In the genomic region with DNA sequence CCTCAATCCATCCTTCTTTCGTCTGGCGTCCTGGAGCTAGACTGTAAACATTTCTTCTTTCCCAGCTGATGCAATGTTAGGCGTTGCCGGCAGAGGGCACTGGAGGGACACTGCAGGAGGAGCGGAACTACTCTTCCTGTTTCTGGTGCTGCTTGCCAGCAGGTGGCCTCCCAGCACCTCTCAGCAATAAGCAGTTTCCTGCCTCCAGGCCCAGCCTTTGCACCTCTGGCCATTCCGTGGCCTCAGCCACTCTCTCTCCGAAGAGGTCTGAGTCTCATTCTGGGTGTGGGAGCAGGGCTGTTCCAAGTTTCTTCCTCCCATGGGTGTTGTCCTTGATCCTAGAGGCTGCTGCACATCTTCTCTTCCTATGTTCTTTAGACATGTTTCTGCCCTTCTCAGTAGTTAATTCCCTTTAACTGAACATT, we compare ENCODE assay signal across 8 cellular contexts.
DNase-seq lines count a peak whose midpoint lies in the region; ATAC-seq lines count a peak whose summit lies in the region.

No MANE protein-coding gene starts in this region.

- peak; percentile 95 for DNase-seq in AG08395 (ENCODE audit: low spot score)
- peak; percentile 80 for DNase-seq in NCI-H446 treated with DMSO at 0.1 percent for 48 hours (lab: John Stamatoyannopoulos, UW)
- peak; percentile 73 for DNase-seq in activated CD4-positive, CD25-positive, alpha-beta regulatory T cell treated with anti-CD3 and anti-CD28 coated beads, Interleukin-2, amount 50 U/mL, for 16 hours (ENCODE audit: low read depth, low spot score)
- DNase-seq in central memory CD4-positive, alpha-beta T cell, result peak; percentile 81
- peak; percentile 85 for DNase-seq in kidney glomerular epithelial cell (lab: John Stamatoyannopoulos, UW)
- DNase-seq in stimulated activated CD4-positive, alpha-beta T cell treated with anti-CD3 and anti-CD28 coated beads, Interleukin-2, amount 100 ng/mL, for 48 hours, result peak; percentile 77 to 81

- ATAC-seq in GM18867 (IDR thresholded peaks at IDR 0.05; ENCODE audit: unreplicated experiment) (peak; percentile 80), HG03342 (IDR thresholded peaks at IDR 0.05; ENCODE audit: unreplicated experiment) (peak; percentile 92)

Comparison
In these comparisons a context has a peak if more than half of its experiments do, and no peak if none do; other contexts are left out.
1. Peak in every context shown above with its lines: DNase-seq and ATAC-seq.